ENCODE assay signal across 11 cellular contexts in the genomic region with DNA sequence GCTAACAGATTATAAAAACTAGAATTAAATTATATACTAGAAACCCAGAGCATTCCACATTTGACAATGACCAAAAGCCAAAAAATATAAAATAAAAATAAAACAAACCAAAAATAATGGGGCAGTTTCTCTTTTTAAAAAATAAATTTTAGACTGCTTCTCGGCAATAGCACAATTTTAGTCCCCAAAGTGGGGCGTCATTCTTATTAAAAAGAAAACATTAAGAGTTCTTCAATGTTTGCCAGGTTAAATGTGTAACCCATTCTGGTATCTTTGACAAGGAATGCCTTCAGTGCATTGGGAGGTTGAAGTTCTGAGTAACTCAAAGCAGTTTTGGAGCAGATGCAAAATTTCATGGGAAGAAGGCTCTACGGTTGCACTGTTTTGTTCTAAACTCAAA. TPM values are rescaled to one million over a fixed set of nuclear protein-coding genes. Genes with fewer than 3 reads are reported as not detected.
DNase-seq lines count a peak whose midpoint lies in the region; TF ChIP-seq lines count a peak whose summit lies in the region.
"Had no signal": no experiment of that assay in that cellular context is flagged by ENCODE, and none has a peak within 500 bp of the region (broad histone marks: within the 10 kb centered on the region; RNA-seq: fewer than 3 reads in every experiment).

No MANE protein-coding gene starts in this region.

- peaks cover 39% of the 10 kb centered on the region for H3K4me1 Mint-ChIP-seq in activated naive CD4-positive, alpha-beta T cell treated with anti-CD3 and anti-CD28 coated beads, Interleukin-2, amount 10 ng/mL, durations not matched to agents 7 days and 5 days

- H3K4me3 ChIP-seq in colonic mucosa = peak overlapping the region; percentile 26
- peak overlapping the region; percentile 51 for H3K4me3 ChIP-seq in mononuclear cell (ENCODE audit: low read length)
- peak overlapping the region; percentile 36 to 91 (median 66) for H3K4me3 ChIP-seq in tibial nerve

- TF ChIP-seq POLR2A in tibial nerve (IDR thresholded peaks at IDR 0.05) = no peak

- H3K9me3 ChIP-seq in colonic mucosa (no peaks in the 10 kb centered on the region), mononuclear cell (ENCODE audit: low read depth, low read length) (no peaks in the 10 kb centered on the region), tibial nerve (no peaks in the 10 kb centered on the region)
- H3K9me3 ChIP-seq: BLaER1 treated with 17β-estradiol and CSF1 and Interleukin-3, amounts not matched to agents 10 nM and 100 nM; neutrophil had no signal

- intact Hi-C loops in colonic mucosa (cut with DNase I) (no loop called here), posterior vena cava (cut with DNase I) (no loop called here)

- H3K27ac ChIP-seq in colonic mucosa = no peak overlapping the region
- H3K27ac ChIP-seq in tibial nerve = peak overlapping the region; percentile 61 to 95 (median 86)
- H3K27ac ChIP-seq: neutrophil had no signal

- peak overlapping the region; percentile 83 for H3K4me3 Mint-ChIP-seq in activated naive CD4-positive, alpha-beta T cell treated with anti-CD3 and anti-CD28 coated beads, Interleukin-2, amount 10 ng/mL, durations not matched to agents 7 days and 5 days

- CTCF ChIA-PET in activated naive CD4-positive, alpha-beta T cell treated with anti-CD3 and anti-CD28 coated beads, Interleukin-2, amount 10 ng/mL, durations not matched to agents 7 days and 5 days (lab: Charles Lee) = interaction anchor here (0.7 kb wide), 2 partner anchors 283 to 430 kb away, joined by 3 to 4 read pairs; no protein-coding TSS in a partner anchor

- no peaks in the 10 kb centered on the region for H3K36me3 ChIP-seq in colonic mucosa
- H3K36me3 ChIP-seq in tibial nerve = no peaks in the 10 kb centered on the region
- H3K36me3 ChIP-seq: neutrophil had no signal

- no peak for DNase-seq in activated naive CD4-positive, alpha-beta T cell treated with anti-CD3 and anti-CD28 coated beads, Interleukin-2, amount 10 ng/mL, durations not matched to agents 7 days and 5 days
- DNase-seq in activated naive CD4-positive, alpha-beta T cell treated with Interleukin-2 at 50 U/mL for 16 hours = no peak
- DNase-seq in colonic mucosa = no peak
- DNase-seq in tibial nerve (ENCODE audit: low spot score in 2 of 2) = no peak
- DNase-seq in NCI-H1092 (lab: John Stamatoyannopoulos, UW) = no peak
- no peak for DNase-seq in DMS53 (lab: John Stamatoyannopoulos, UW)
- DNase-seq in posterior vena cava (ENCODE audit: low spot score) = no peak
- DNase-seq: stimulated activated naive CD4-positive, alpha-beta T cell treated with Interleukin-2 at 50 U/mL for 16 hours had no signal

- no peak for TF ChIP-seq EP300 in tibial nerve (IDR thresholded peaks at IDR 0.05)

- TF ChIP-seq CTCF in colonic mucosa (IDR thresholded peaks at IDR 0.05) (no peak), tibial nerve (IDR thresholded peaks at IDR 0.05) (no peak)

- no peaks in the 10 kb centered on the region for H3K9me3 Mint-ChIP-seq in activated naive CD4-positive, alpha-beta T cell treated with anti-CD3 and anti-CD28 coated beads, Interleukin-2, amount 10 ng/mL, durations not matched to agents 7 days and 5 days

- 7 to 13% methylated on average over 3 of the region's 3 CpGs for WGBS in tibial nerve, 2 donors

- peak overlapping the region; percentile 67 for H3K27ac Mint-ChIP-seq in activated naive CD4-positive, alpha-beta T cell treated with anti-CD3 and anti-CD28 coated beads, Interleukin-2, amount 10 ng/mL, durations not matched to agents 7 days and 5 days

- H3K27me3 ChIP-seq in colonic mucosa (peaks cover 4% of the 10 kb centered on the region), mononuclear cell (ENCODE audit: insufficient read depth, low read length) (peaks cover 29% of the 10 kb centered on the region), tibial nerve (no peaks in the 10 kb centered on the region)

- no peaks in the 10 kb centered on the region for H3K4me1 ChIP-seq in colonic mucosa
- peaks cover 18% of the 10 kb centered on the region for H3K4me1 ChIP-seq in mononuclear cell (ENCODE audit: insufficient read depth, low read length)
- peaks cover 0 to 13% (median 4%) of the 10 kb centered on the region in 4 donors for H3K4me1 ChIP-seq in tibial nerve

- H3K9ac ChIP-seq in colonic mucosa (ENCODE audit: low read depth in 2 of 2, low read length in 2 of 2) = peak overlapping the region in 1 of 2 donors; percentile 40

- H3K36me3 Mint-ChIP-seq in activated naive CD4-positive, alpha-beta T cell treated with anti-CD3 and anti-CD28 coated beads, Interleukin-2, amount 10 ng/mL, durations not matched to agents 7 days and 5 days = peaks cover 33% of the 10 kb centered on the region

- peaks cover 45% of the 10 kb centered on the region for H3K27me3 Mint-ChIP-seq in activated naive CD4-positive, alpha-beta T cell treated with anti-CD3 and anti-CD28 coated beads, Interleukin-2, amount 10 ng/mL, durations not matched to agents 7 days and 5 days

RNA-seq across cellular contexts. Expression of gene MAF, which starts 3.3 kb away (rescaled TPM):
- total RNA-seq in colonic mucosa = 10 to 100 TPM; 12.3 to 21.1 TPM
- 9.1 TPM for total RNA-seq in mononuclear cell
- 100 to 1,000 TPM in 3 of 4 donors, 10 to 100 TPM in 1; 75.3 to 160 (median 115) TPM for total RNA-seq in tibial nerve
- total RNA-seq in posterior vena cava = 10 to 100 TPM; 39.1 to 54.6 TPM
